24 cellular contexts compared by ENCODE assay signal in genomic region chr9:36290996-36291395, GRCh38.
"Had no signal": no experiment of that assay in that cellular context is flagged by ENCODE, and none has a peak within 500 bp of the region (broad histone marks: within the 10 kb centered on the region; RNA-seq: fewer than 3 reads in every experiment).

No MANE protein-coding gene starts in this region.

- H3K27me3 ChIP-seq: MG63, Peyer's patch, SJCRH30 had no signal

- H3K4me3 ChIP-seq: MG63, Peyer's patch, SJCRH30 had no signal

- DNase-seq: Karpas-422, KG1, MG63, NCI-H1092, NCI-H1105 treated with DMSO at 0.1 percent for 48 hours, NCI-H1417 treated with DMSO at 0.1 percent for 48 hours, NCI-H146, NCI-H1694 treated with DMSO at 0.1 percent for 48 hours, NCI-H1930, NCI-H2081, NCI-H2107, NCI-H226, NCI-H446, NCI-H510A, NCI-H524 treated with DMSO at 0.1 percent for 48 hours, NCI-H69, NCI-H774, PC-3, Peyer's patch, SHP77 treated with DMSO at 0.1 percent for 48 hours, SJCRH30 had no signal

- H3K27ac ChIP-seq: HL-60, Peyer's patch, SJCRH30 had no signal

- ATAC-seq: PC-3, Right ventricle myocardium inferior, SK-N-SH treated with all-trans-retinoic acid at 6 μM for 48 hours had no signal

- H3K4me1 ChIP-seq: SJCRH30 had no signal

- H3K9me3 ChIP-seq: MG63, Peyer's patch, SJCRH30 had no signal

- H3K36me3 ChIP-seq: MG63, Peyer's patch, SJCRH30 had no signal
